16 cellular contexts compared by ENCODE assay signal in genomic region chr3:101414121-101414520, GRCh38.
DNase-seq lines count a peak whose midpoint lies in the region.
"Had no signal": no experiment of that assay in that cellular context is flagged by ENCODE, and none has a peak within 500 bp of the region (broad histone marks: within the 10 kb centered on the region; RNA-seq: fewer than 3 reads in every experiment).

No MANE protein-coding gene starts in this region.

- peak; percentile 16 for DNase-seq in NCI-H748 (lab: John Stamatoyannopoulos, UW; ENCODE audit: unreplicated experiment)
- DNase-seq in NCI-H748 treated with DMSO at 0.1 percent for 48 hours (lab: John Stamatoyannopoulos, UW) = no peak
- DNase-seq in COR-L47 (lab: John Stamatoyannopoulos, UW) = peak; percentile 91
- peak; percentile 3 for DNase-seq in NCI-H510A treated with DMSO at 0.1 percent for 48 hours (lab: John Stamatoyannopoulos, UW)
- peak; percentile 13 for DNase-seq in cerebellar cortex (ENCODE audit: low spot score)
- no peak for DNase-seq in stimulated activated CD4-positive, alpha-beta T cell treated with anti-CD3 and anti-CD28 coated beads, Interleukin-4, amount 100 ng/mL, for 24 hours
- DNase-seq in effector CD4-positive, alpha-beta T cell = no peak
- no peak for DNase-seq in ACHN
- DNase-seq: anterior cingulate cortex; Caco-2; foreskin keratinocyte; H9; left ventricle myocardium inferior; NCI-H526; stimulated activated naive CD4-positive, alpha-beta T cell treated with Interleukin-2 at 50 U/mL for 16 hours; T-helper 9 cell had no signal

- in situ Hi-C loops in ACHN (cut with HindIII; ENCODE audit: low pct_ligation_motif_present, low pct_unique_long_range_greater_than_20kb, low sequenced_read_pairs) = no loop called here

Comparison
In these comparisons a context has a peak if more than half of its experiments do, and no peak if none do; other contexts are left out.
1. DNase-seq: peak in NCI-H748 (single experiment), COR-L47 (single experiment), NCI-H510A treated with DMSO at 0.1 percent for 48 hours (single experiment) and cerebellar cortex (single experiment); none in NCI-H748 treated with DMSO at 0.1 percent for 48 hours (single experiment), stimulated activated CD4-positive, alpha-beta T cell treated with anti-CD3 and anti-CD28 coated beads, Interleukin-4, amount 100 ng/mL, for 24 hours (single experiment), effector CD4-positive, alpha-beta T cell (single experiment) and ACHN (single experiment).